Comparison of ENCODE assay signal across 31 cellular contexts in genomic region chr9:120264528-120264927, GRCh38.
"Had no signal": no experiment of that assay in that cellular context is flagged by ENCODE, and none has a peak within 500 bp of the region (broad histone marks: within the 10 kb centered on the region; RNA-seq: fewer than 3 reads in every experiment).

No MANE protein-coding gene starts in this region.

- H3K27ac Mint-ChIP-seq: activated CD4-positive, alpha-beta memory T cell treated with anti-CD3 and anti-CD28 coated beads, Interleukin-2, amount 10 ng/mL, durations not matched to agents 7 days and 5 days; activated CD4-positive, alpha-beta T cell treated with anti-CD3 and anti-CD28 coated beads, Interleukin-2, amount 10 ng/mL, durations not matched to agents 7 days and 5 days; activated naive CD8-positive, alpha-beta T cell; activated T-cell treated with anti-CD3 and anti-CD28 coated beads, Interleukin-2, amount 50 U/mL, for 24 hours; activated T-cell treated with anti-CD3 and anti-CD28 coated beads, Interleukin-2, amount 50 U/mL, for 72 hours; effector memory CD8-positive, alpha-beta T cell; T-helper 17 cell; T-helper 2 cell treated with Interferon-gamma antibody and Interleukin-4, amounts not matched to agents 5 μg/mL and 100 μg/mL, for 36 hours; WTC11 had no signal

- ATAC-seq: activated T-cell treated with anti-CD3 and anti-CD28 coated beads, Interleukin-2, amount 50 U/mL, for 72 hours; effector memory CD8-positive, alpha-beta T cell; foreskin keratinocyte; gastroesophageal sphincter; T-helper 17 cell; WTC11 had no signal

- H3K36me3 Mint-ChIP-seq: activated naive CD8-positive, alpha-beta T cell; WTC11 had no signal

- H3K36me3 ChIP-seq: brain microvascular endothelial cell, esophagus muscularis mucosa, gastroesophageal sphincter had no signal

- DNase-seq: activated CD4-positive, alpha-beta memory T cell treated with anti-CD3 and anti-CD28 coated beads, Interleukin-2, amount 10 ng/mL, durations not matched to agents 7 days and 5 days; activated CD4-positive, alpha-beta T cell treated with anti-CD3 and anti-CD28 coated beads for 1 hour; activated CD4-positive, alpha-beta T cell treated with anti-CD3 and anti-CD28 coated beads for 4 hours; activated CD4-positive, alpha-beta T cell treated with anti-CD3 and anti-CD28 coated beads, Interleukin-2, amount 10 ng/mL, durations not matched to agents 7 days and 5 days; activated CD4-positive, alpha-beta T cell treated with anti-CD3 and anti-CD28 coated beads, Interleukin-2, amount 50 U/mL, for 4 hours; activated CD8-positive, alpha-beta memory T cell treated with anti-CD3 and anti-CD28 coated beads, Interleukin-2, amount 50 U/mL, for 48 hours; activated gamma-delta T cell treated with Interleukin-2 at 50 U/mL for 16 hours; activated naive CD4-positive, alpha-beta T cell treated with anti-CD3 and anti-CD28 coated beads, Interleukin-2, amount 50 U/mL, for 16 hours; activated naive CD4-positive, alpha-beta T cell treated with Interleukin-2 at 50 U/mL for 16 hours; activated T-cell treated with anti-CD3 and anti-CD28 coated beads for 4 hours; activated T-cell treated with anti-CD3 and anti-CD28 coated beads, Interleukin-2, amount 50 U/mL, for 24 hours; activated T-cell treated with anti-CD3 and anti-CD28 coated beads, Interleukin-2, amount 50 U/mL, for 72 hours; amniotic stem cell; brain microvascular endothelial cell; caudate nucleus; cortex of kidney; dermis blood vessel endothelial cell; effector CD4-positive, alpha-beta T cell; effector memory CD8-positive, alpha-beta T cell; erythroblast; foreskin keratinocyte; SW 1271; T-helper 1 cell; T-helper 17 cell; T1000 had no signal

- H3K4me3 ChIP-seq: esophagus muscularis mucosa, gastroesophageal sphincter had no signal

- H3K4me3 Mint-ChIP-seq: activated CD4-positive, alpha-beta memory T cell treated with anti-CD3 and anti-CD28 coated beads, Interleukin-2, amount 10 ng/mL, durations not matched to agents 7 days and 5 days; activated CD4-positive, alpha-beta T cell treated with anti-CD3 and anti-CD28 coated beads, Interleukin-2, amount 10 ng/mL, durations not matched to agents 7 days and 5 days; activated naive CD8-positive, alpha-beta T cell; activated T-cell treated with anti-CD3 and anti-CD28 coated beads, Interleukin-2, amount 50 U/mL, for 24 hours; activated T-cell treated with anti-CD3 and anti-CD28 coated beads, Interleukin-2, amount 50 U/mL, for 72 hours; effector memory CD8-positive, alpha-beta T cell; T-helper 17 cell; T-helper 2 cell treated with Interferon-gamma antibody and Interleukin-4, amounts not matched to agents 5 μg/mL and 100 μg/mL, for 36 hours; WTC11 had no signal

- H3K4me1 Mint-ChIP-seq: activated CD4-positive, alpha-beta memory T cell treated with anti-CD3 and anti-CD28 coated beads, Interleukin-2, amount 10 ng/mL, durations not matched to agents 7 days and 5 days; activated CD4-positive, alpha-beta T cell treated with anti-CD3 and anti-CD28 coated beads, Interleukin-2, amount 10 ng/mL, durations not matched to agents 7 days and 5 days; T-helper 17 cell; WTC11 had no signal

- H3K9me3 Mint-ChIP-seq: activated CD4-positive, alpha-beta T cell treated with anti-CD3 and anti-CD28 coated beads, Interleukin-2, amount 10 ng/mL, durations not matched to agents 7 days and 5 days; activated T-cell treated with anti-CD3 and anti-CD28 coated beads, Interleukin-2, amount 50 U/mL, for 24 hours; T-helper 2 cell treated with Interferon-gamma antibody and Interleukin-4, amounts not matched to agents 5 μg/mL and 100 μg/mL, for 36 hours had no signal

- H3K27ac ChIP-seq: brain microvascular endothelial cell, esophagus muscularis mucosa, foreskin keratinocyte, gastroesophageal sphincter, VCaP had no signal

- H3K9me3 ChIP-seq: esophagus muscularis mucosa, gastroesophageal sphincter had no signal

- H3K27me3 ChIP-seq: brain microvascular endothelial cell, esophagus muscularis mucosa, foreskin keratinocyte, gastroesophageal sphincter had no signal

- H3K4me1 ChIP-seq: esophagus muscularis mucosa, foreskin keratinocyte, gastroesophageal sphincter had no signal
